In genomic region chr9:120923620-120924328, GRCh38 we compare ENCODE assay signal across 11 cellular contexts. TPM values are rescaled to one million over a fixed set of nuclear protein-coding genes. Genes with fewer than 3 reads are reported as not detected.
DNase-seq lines count a peak whose midpoint lies in the region; ATAC-seq and TF ChIP-seq lines count a peak whose summit lies in the region.
"Had no signal": no experiment of that assay in that cellular context is flagged by ENCODE, and none has a peak within 500 bp of the region (broad histone marks: within the 10 kb centered on the region; RNA-seq: fewer than 3 reads in every experiment).

No MANE protein-coding gene starts in this region.

- POLR2A ChIA-PET in CD8-positive, alpha-beta memory T cell (lab: Charles Lee): interaction anchor here (0.7 to 9.3 kb wide), 8 partner anchors 6 to 48 kb away, joined by 3 to 92 read pairs (median 33); no protein-coding TSS in a partner anchor

- TF ChIP-seq POLR2A in GM18505 (IDR thresholded peaks at IDR 0.05; ENCODE audit: borderline replicate concordance, extremely low read depth, insufficient read depth, insufficient read length): peak; percentile 59

- H3K27ac Mint-ChIP-seq in CD8-positive, alpha-beta memory T cell: peak overlapping the region; percentile 95 to 100 (median 99)
- H3K27ac Mint-ChIP-seq in activated T-helper 2 cell treated with anti-CD3 and anti-CD28 coated beads, Interferon-gamma antibody, Interleukin-2, Interleukin-4, amounts not matched to agents 10 μg/mL and 5 μg/mL and 100 μg/mL, durations not matched to agents 14 hours and 24 hours and 36 hours: peak overlapping the region; percentile 98
- peak overlapping the region; percentile 97 to 98 for H3K27ac Mint-ChIP-seq in natural killer cell treated with Interleukin-12 subunit alpha and Interleukin-12 subunit beta and Interleukin-15 and Interleukin-18, amount 100 ng/mL, for 72 hours

- intact Hi-C loops in activated T-helper 2 cell treated with anti-CD3 and anti-CD28 coated beads, Interferon-gamma antibody, Interleukin-2, Interleukin-4, amounts not matched to agents 10 μg/mL and 5 μg/mL and 100 μg/mL, durations not matched to agents 14 hours and 24 hours and 36 hours (cut with micrococcal nuclease): no loop called here

- ATAC-seq in GM18505 (IDR thresholded peaks at IDR 0.05; ENCODE audit: unreplicated experiment): no peak
- ATAC-seq in natural killer cell treated with Interleukin-12 subunit alpha and Interleukin-12 subunit beta and Interleukin-15 and Interleukin-18, amount 100 ng/mL, for 72 hours: no peak

- DNase-seq in CD8-positive, alpha-beta memory T cell: no peak
- no peak for DNase-seq in activated T-helper 2 cell treated with anti-CD3 and anti-CD28 coated beads, Interferon-gamma antibody, Interleukin-2, Interleukin-4, amounts not matched to agents 10 μg/mL and 5 μg/mL and 100 μg/mL, durations not matched to agents 14 hours and 24 hours and 36 hours (ENCODE audit: low spot score)
- no peak for DNase-seq in natural killer cell treated with Interleukin-12 subunit alpha and Interleukin-12 subunit beta and Interleukin-15 and Interleukin-18, amount 100 ng/mL, for 72 hours (ENCODE audit: low spot score)
- no peak for DNase-seq in midbrain (lab: John Stamatoyannopoulos, UW)
- no peak for DNase-seq in GM19240 (ENCODE audit: insufficient read length, low spot score)
- DNase-seq in AG08396 (ENCODE audit: low spot score): no peak
- no peak for DNase-seq in HUDEP-2 (lab: John Stamatoyannopoulos, UW; ENCODE audit: unreplicated experiment in 76 of 76)
- DNase-seq: dorsolateral prefrontal cortex, NCI-H1930 had no signal

- H3K27me3 Mint-ChIP-seq in CD8-positive, alpha-beta memory T cell: no peaks in the 10 kb centered on the region
- H3K27me3 Mint-ChIP-seq in activated T-helper 2 cell treated with anti-CD3 and anti-CD28 coated beads, Interferon-gamma antibody, Interleukin-2, Interleukin-4, amounts not matched to agents 10 μg/mL and 5 μg/mL and 100 μg/mL, durations not matched to agents 14 hours and 24 hours and 36 hours (ENCODE audit: low read depth): no peaks in the 10 kb centered on the region
- H3K27me3 Mint-ChIP-seq in natural killer cell treated with Interleukin-12 subunit alpha and Interleukin-12 subunit beta and Interleukin-15 and Interleukin-18, amount 100 ng/mL, for 72 hours: no peaks in the 10 kb centered on the region

- H3K9me3 Mint-ChIP-seq in CD8-positive, alpha-beta memory T cell: no peaks in the 10 kb centered on the region
- no peaks in the 10 kb centered on the region for H3K9me3 Mint-ChIP-seq in activated T-helper 2 cell treated with anti-CD3 and anti-CD28 coated beads, Interferon-gamma antibody, Interleukin-2, Interleukin-4, amounts not matched to agents 10 μg/mL and 5 μg/mL and 100 μg/mL, durations not matched to agents 14 hours and 24 hours and 36 hours
- H3K9me3 Mint-ChIP-seq in natural killer cell treated with Interleukin-12 subunit alpha and Interleukin-12 subunit beta and Interleukin-15 and Interleukin-18, amount 100 ng/mL, for 72 hours: no peaks in the 10 kb centered on the region

- H3K36me3 Mint-ChIP-seq in CD8-positive, alpha-beta memory T cell: peaks cover 21 to 85% (median 31%) of the 10 kb centered on the region in 3 donors
- H3K36me3 Mint-ChIP-seq in activated T-helper 2 cell treated with anti-CD3 and anti-CD28 coated beads, Interferon-gamma antibody, Interleukin-2, Interleukin-4, amounts not matched to agents 10 μg/mL and 5 μg/mL and 100 μg/mL, durations not matched to agents 14 hours and 24 hours and 36 hours (ENCODE audit: low read depth): peaks cover 74% of the 10 kb centered on the region
- H3K36me3 Mint-ChIP-seq in natural killer cell treated with Interleukin-12 subunit alpha and Interleukin-12 subunit beta and Interleukin-15 and Interleukin-18, amount 100 ng/mL, for 72 hours: peaks cover 35% of the 10 kb centered on the region

- no peaks in the 10 kb centered on the region for H3K27me3 ChIP-seq in CD8-positive, alpha-beta memory T cell (ENCODE audit: insufficient read depth, low read length, poor library complexity, severe bottlenecking)
- H3K27me3 ChIP-seq: dorsolateral prefrontal cortex had no signal

- H3K4me1 Mint-ChIP-seq in CD8-positive, alpha-beta memory T cell: peaks cover 87 to 97% (median 92%) of the 10 kb centered on the region in 3 donors
- H3K4me1 Mint-ChIP-seq in activated T-helper 2 cell treated with anti-CD3 and anti-CD28 coated beads, Interferon-gamma antibody, Interleukin-2, Interleukin-4, amounts not matched to agents 10 μg/mL and 5 μg/mL and 100 μg/mL, durations not matched to agents 14 hours and 24 hours and 36 hours (ENCODE audit: low read depth): peaks cover 73% of the 10 kb centered on the region
- peaks cover 73 to 87% of the 10 kb centered on the region in 2 donors for H3K4me1 Mint-ChIP-seq in natural killer cell treated with Interleukin-12 subunit alpha and Interleukin-12 subunit beta and Interleukin-15 and Interleukin-18, amount 100 ng/mL, for 72 hours (ENCODE audit: low read depth in 2 of 2)

- H3K27ac ChIP-seq in CD8-positive, alpha-beta memory T cell (ENCODE audit: low read depth, low read length): peak overlapping the region; percentile 84
- H3K27ac ChIP-seq: dorsolateral prefrontal cortex, KMS-11 had no signal

- CTCF ChIA-PET in CD8-positive, alpha-beta memory T cell (lab: Charles Lee): interaction anchor here (0.8 to 20.8 kb wide), 10 partner anchors 10 to 58 kb away, joined by 3 to 363 read pairs (median 6); partner anchors contain the start of gene PHF19

- H3K9me3 ChIP-seq in CD8-positive, alpha-beta memory T cell (ENCODE audit: low read length): no peaks in the 10 kb centered on the region

- peak overlapping the region; percentile 76 for H3K4me3 ChIP-seq in CD8-positive, alpha-beta memory T cell (ENCODE audit: low read length)
- H3K4me3 ChIP-seq: dorsolateral prefrontal cortex had no signal

- peak overlapping the region; percentile 91 to 99 (median 96) for H3K4me3 Mint-ChIP-seq in CD8-positive, alpha-beta memory T cell
- peak overlapping the region; percentile 92 for H3K4me3 Mint-ChIP-seq in activated T-helper 2 cell treated with anti-CD3 and anti-CD28 coated beads, Interferon-gamma antibody, Interleukin-2, Interleukin-4, amounts not matched to agents 10 μg/mL and 5 μg/mL and 100 μg/mL, durations not matched to agents 14 hours and 24 hours and 36 hours (ENCODE audit: low read depth)
- H3K4me3 Mint-ChIP-seq in natural killer cell treated with Interleukin-12 subunit alpha and Interleukin-12 subunit beta and Interleukin-15 and Interleukin-18, amount 100 ng/mL, for 72 hours: peak overlapping the region; percentile 99

- H3K4me1 ChIP-seq in CD8-positive, alpha-beta memory T cell (ENCODE audit: insufficient read depth, low read length): peaks cover 91% of the 10 kb centered on the region

- peaks cover 12% of the 10 kb centered on the region for H3K36me3 ChIP-seq in CD8-positive, alpha-beta memory T cell (ENCODE audit: insufficient read depth, low read length)

RNA-seq across cellular contexts. Expression of gene TRAF1, which starts 2.8 kb away (rescaled TPM):
- total RNA-seq in CD8-positive, alpha-beta memory T cell: 100 to 1,000 TPM; 316 to 322 TPM
- 12.1 TPM for polyA plus RNA-seq in CD8-positive, alpha-beta memory T cell
- 164 TPM in 2 replicates for total RNA-seq in activated T-helper 2 cell treated with anti-CD3 and anti-CD28 coated beads, Interferon-gamma antibody, Interleukin-2, Interleukin-4, amounts not matched to agents 10 μg/mL and 5 μg/mL and 100 μg/mL, durations not matched to agents 14 hours and 24 hours and 36 hours
- total RNA-seq in natural killer cell treated with Interleukin-12 subunit alpha and Interleukin-12 subunit beta and Interleukin-15 and Interleukin-18, amount 100 ng/mL, for 72 hours: 100 to 1,000 TPM; 145 to 375 TPM

RNA-seq across cellular contexts. Expression of gene PHF19, which starts 46.8 kb away (rescaled TPM):
- 100 to 1,000 TPM; 206 to 214 TPM for total RNA-seq in CD8-positive, alpha-beta memory T cell
- polyA plus RNA-seq in CD8-positive, alpha-beta memory T cell: 8.3 TPM
- 167 and 170 TPM in 2 replicates for total RNA-seq in activated T-helper 2 cell treated with anti-CD3 and anti-CD28 coated beads, Interferon-gamma antibody, Interleukin-2, Interleukin-4, amounts not matched to agents 10 μg/mL and 5 μg/mL and 100 μg/mL, durations not matched to agents 14 hours and 24 hours and 36 hours
- 100 to 1,000 TPM in 1 of 2 donors, 10 to 100 TPM in 1; 97.4 to 177 TPM for total RNA-seq in natural killer cell treated with Interleukin-12 subunit alpha and Interleukin-12 subunit beta and Interleukin-15 and Interleukin-18, amount 100 ng/mL, for 72 hours
